ENCODE assay signal across 20 cellular contexts in the genomic region with DNA sequence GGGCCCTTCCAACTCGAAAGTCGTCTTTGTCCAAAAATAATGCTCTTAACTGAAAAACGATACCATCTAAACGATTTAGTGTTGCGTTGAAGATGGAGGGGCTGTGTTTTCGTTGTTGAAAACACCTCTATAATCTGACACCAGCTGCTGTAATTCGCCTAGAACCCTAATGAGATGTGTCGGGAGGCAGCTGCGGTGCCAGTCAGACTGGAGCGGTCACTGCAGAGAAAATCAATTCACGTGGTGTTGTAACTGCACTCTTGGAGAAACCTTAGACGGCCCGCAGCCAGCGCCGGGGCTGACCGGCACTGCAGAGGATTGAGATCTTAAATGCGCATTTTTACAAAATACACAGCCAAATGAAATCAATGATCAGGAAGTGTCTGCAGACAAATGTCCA.
DNase-seq lines count a peak whose midpoint lies in the region; ATAC-seq and TF ChIP-seq lines count a peak whose summit lies in the region.
"Had no signal": no experiment of that assay in that cellular context is flagged by ENCODE, and none has a peak within 500 bp of the region (broad histone marks: within the 10 kb centered on the region; RNA-seq: fewer than 3 reads in every experiment).

No MANE protein-coding gene starts in this region.

- H3K4me1 ChIP-seq in ES-I3 (ENCODE audit: insufficient read depth, low read length) = no peaks in the 10 kb centered on the region
- H3K4me1 ChIP-seq in endodermal cell (ENCODE audit: control insufficient read depth, insufficient read depth, low read length) = peaks cover 3% of the 10 kb centered on the region

- H3K27me3 Mint-ChIP-seq in endodermal cell (ENCODE audit: insufficient read depth) = no peaks in the 10 kb centered on the region
- H3K27me3 Mint-ChIP-seq in activated CD8-positive, alpha-beta T cell treated with anti-CD3 and anti-CD28 coated beads for 36 hours = peaks cover 12% of the 10 kb centered on the region

- no peak overlapping the region for H3K4me3 ChIP-seq in endodermal cell (ENCODE audit: low read length)

- H3K27ac ChIP-seq in endodermal cell (ENCODE audit: low read depth, low read length) = peak overlapping the region; percentile 57
- H3K27ac ChIP-seq: RWPE1 had no signal

- intact Hi-C loops in posterior vena cava (cut with DNase I) = no loop called here
- intact Hi-C loops in activated CD8-positive, alpha-beta T cell treated with anti-CD3 and anti-CD28 coated beads for 36 hours (cut with micrococcal nuclease) = no loop called here

- 70 to 73% methylated on average over 16 to 17 of the region's 17 CpGs for WGBS in endodermal cell (ENCODE audit: insufficient coverage in 1 of 2, insufficient read length in 1 of 2), 2 experiments

- no peak overlapping the region for H3K27ac Mint-ChIP-seq in endodermal cell
- no peak overlapping the region for H3K27ac Mint-ChIP-seq in activated CD8-positive, alpha-beta T cell treated with anti-CD3 and anti-CD28 coated beads for 36 hours
- H3K27ac Mint-ChIP-seq: activated CD4-positive, alpha-beta T cell treated with anti-CD3 and anti-CD28 coated beads, Interleukin-2, amount 10 ng/mL, durations not matched to agents 24 days and 14 days; activated naive CD8-positive, alpha-beta T cell treated with anti-CD3 and anti-CD28 coated beads, Interleukin-2, amount 50 U/mL, for 24 hours; activated T-helper 2 cell treated with anti-CD3 and anti-CD28 coated beads, Interferon-gamma antibody, Interleukin-2, Interleukin-4, amounts not matched to agents 10 μg/mL and 5 μg/mL and 100 μg/mL, durations not matched to agents 14 hours and 24 hours and 36 hours; CD4-positive, alpha-beta T cell; dendritic cell treated with granulocyte-macrophage colony-stimulating factor and Interleukin-4, amounts not matched to agents 40 ng/mL and 50 ng/mL, for 4 days had no signal

- POLR2A ChIA-PET in activated CD8-positive, alpha-beta T cell treated with anti-CD3 and anti-CD28 coated beads for 36 hours (lab: Charles Lee) = no interaction called here

- no peak for TF ChIP-seq CTCF in endodermal cell (conservative IDR thresholded peaks at IDR 0.05)
- TF ChIP-seq CTCF in activated CD8-positive, alpha-beta T cell treated with anti-CD3 and anti-CD28 coated beads for 36 hours (IDR thresholded peaks at IDR 0.05) = no peak

- H3K27me3 ChIP-seq in endodermal cell (ENCODE audit: control insufficient read depth, insufficient read depth, low read length, poor library complexity, severe bottlenecking) = no peaks in the 10 kb centered on the region

- no peaks in the 10 kb centered on the region for H3K9me3 Mint-ChIP-seq in endodermal cell
- H3K9me3 Mint-ChIP-seq in activated CD8-positive, alpha-beta T cell treated with anti-CD3 and anti-CD28 coated beads for 36 hours = no peaks in the 10 kb centered on the region
- H3K9me3 Mint-ChIP-seq: activated CD4-positive, alpha-beta T cell treated with anti-CD3 and anti-CD28 coated beads, Interleukin-2, amount 10 ng/mL, durations not matched to agents 24 days and 14 days; activated naive CD8-positive, alpha-beta T cell treated with anti-CD3 and anti-CD28 coated beads, Interleukin-2, amount 50 U/mL, for 24 hours; activated T-helper 2 cell treated with anti-CD3 and anti-CD28 coated beads, Interferon-gamma antibody, Interleukin-2, Interleukin-4, amounts not matched to agents 10 μg/mL and 5 μg/mL and 100 μg/mL, durations not matched to agents 14 hours and 24 hours and 36 hours; CD4-positive, alpha-beta T cell; dendritic cell treated with granulocyte-macrophage colony-stimulating factor and Interleukin-4, amounts not matched to agents 40 ng/mL and 50 ng/mL, for 4 days; neural crest cell had no signal

- ATAC-seq in activated CD8-positive, alpha-beta T cell treated with anti-CD3 and anti-CD28 coated beads for 36 hours = no peak
- no peak for ATAC-seq in HG02798 (IDR thresholded peaks at IDR 0.05; ENCODE audit: poor library complexity, unreplicated experiment)
- ATAC-seq: activated naive CD8-positive, alpha-beta T cell treated with anti-CD3 and anti-CD28 coated beads, Interleukin-2, amount 50 U/mL, for 24 hours had no signal

- DNase-seq in NCI-H2107 treated with DMSO at 0.1 percent for 48 hours (lab: John Stamatoyannopoulos, UW; ENCODE audit: unreplicated experiment) (peak; percentile 50), endodermal cell (no peak), posterior vena cava (ENCODE audit: low spot score) (peak; percentile 38), RKO (ENCODE audit: low spot score) (no peak)
- DNase-seq in activated CD8-positive, alpha-beta T cell treated with anti-CD3 and anti-CD28 coated beads for 36 hours = no peak
- DNase-seq: activated CD4-positive, alpha-beta T cell treated with anti-CD3 and anti-CD28 coated beads, Interleukin-2, amount 10 ng/mL, durations not matched to agents 24 days and 14 days; activated naive CD8-positive, alpha-beta T cell treated with anti-CD3 and anti-CD28 coated beads, Interleukin-2, amount 50 U/mL, for 24 hours; CD4-positive, alpha-beta T cell; DND-41; kidney; mammary epithelial cell; NCI-H1092; NCI-H2227 treated with DMSO at 0.1 percent for 48 hours; SW 1271 had no signal

- peaks cover 5% of the 10 kb centered on the region for H3K4me1 Mint-ChIP-seq in endodermal cell
- H3K4me1 Mint-ChIP-seq in activated CD8-positive, alpha-beta T cell treated with anti-CD3 and anti-CD28 coated beads for 36 hours (ENCODE audit: low read depth) = no peaks in the 10 kb centered on the region
- H3K4me1 Mint-ChIP-seq: activated CD4-positive, alpha-beta T cell treated with anti-CD3 and anti-CD28 coated beads, Interleukin-2, amount 10 ng/mL, durations not matched to agents 24 days and 14 days; activated naive CD8-positive, alpha-beta T cell treated with anti-CD3 and anti-CD28 coated beads, Interleukin-2, amount 50 U/mL, for 24 hours had no signal

- H3K9me3 ChIP-seq in ES-I3 (ENCODE audit: control insufficient read depth, insufficient read depth, low read length) (no peaks in the 10 kb centered on the region), endodermal cell (ENCODE audit: control insufficient read depth, low read length) (no peaks in the 10 kb centered on the region)

- no peak overlapping the region for H3K4me3 Mint-ChIP-seq in endodermal cell
- H3K4me3 Mint-ChIP-seq in activated CD8-positive, alpha-beta T cell treated with anti-CD3 and anti-CD28 coated beads for 36 hours = no peak overlapping the region
- H3K4me3 Mint-ChIP-seq: activated CD4-positive, alpha-beta T cell treated with anti-CD3 and anti-CD28 coated beads, Interleukin-2, amount 10 ng/mL, durations not matched to agents 24 days and 14 days; activated naive CD8-positive, alpha-beta T cell treated with anti-CD3 and anti-CD28 coated beads, Interleukin-2, amount 50 U/mL, for 24 hours; CD4-positive, alpha-beta T cell; dendritic cell treated with granulocyte-macrophage colony-stimulating factor and Interleukin-4, amounts not matched to agents 40 ng/mL and 50 ng/mL, for 4 days; neural crest cell had no signal

- no peaks in the 10 kb centered on the region for H3K36me3 Mint-ChIP-seq in endodermal cell (ENCODE audit: low read depth)
- H3K36me3 Mint-ChIP-seq in activated CD8-positive, alpha-beta T cell treated with anti-CD3 and anti-CD28 coated beads for 36 hours (ENCODE audit: low read depth) = no peaks in the 10 kb centered on the region

- CTCF ChIA-PET in activated CD8-positive, alpha-beta T cell treated with anti-CD3 and anti-CD28 coated beads for 36 hours (lab: Charles Lee) = no interaction called here

- peak overlapping the region; percentile 3; the same call in 1 of the 2 replicates for H3K9ac ChIP-seq in ES-I3 (ENCODE audit: low read depth, low read length)
- H3K9ac ChIP-seq in endodermal cell (ENCODE audit: extremely low read depth, low read length, poor library complexity, severe bottlenecking) = no peak overlapping the region

- H3K36me3 ChIP-seq in ES-I3 (ENCODE audit: insufficient read depth, low read length) (no peaks in the 10 kb centered on the region), endodermal cell (ENCODE audit: control insufficient read depth, insufficient read depth, low read length) (no peaks in the 10 kb centered on the region)

Comparison
In these comparisons a context has a peak if more than half of its experiments do, and no peak if none do; other contexts are left out.
1. DNase-seq: peak in NCI-H2107 treated with DMSO at 0.1 percent for 48 hours (single experiment) and posterior vena cava (single experiment); none in endodermal cell (single experiment), RKO (single experiment) and activated CD8-positive, alpha-beta T cell treated with anti-CD3 and anti-CD28 coated beads for 36 hours (single experiment).